ENCODE assay signal across 10 cellular contexts in the genomic region with DNA sequence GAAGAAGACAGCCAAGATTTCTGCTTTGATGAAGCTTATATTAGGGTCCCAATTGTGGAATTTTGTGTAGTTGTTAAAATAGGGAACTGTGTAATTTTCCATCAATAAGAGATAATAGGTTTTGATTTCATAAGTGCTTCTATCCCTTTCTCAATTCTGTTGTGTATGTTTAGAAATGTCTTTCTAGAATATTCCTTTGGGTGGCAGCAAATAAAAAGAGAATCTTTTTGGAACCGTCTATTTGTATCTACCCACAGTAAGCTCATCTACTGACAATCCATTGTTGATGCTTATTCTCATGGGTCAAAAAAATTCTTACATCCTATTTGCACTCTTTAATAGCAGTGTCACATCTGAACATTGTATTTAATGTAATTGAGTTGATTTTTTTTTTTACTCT.
DNase-seq lines count a peak whose midpoint lies in the region; ATAC-seq and TF ChIP-seq lines count a peak whose summit lies in the region.
"Had no signal": no experiment of that assay in that cellular context is flagged by ENCODE, and none has a peak within 500 bp of the region (broad histone marks: within the 10 kb centered on the region; RNA-seq: fewer than 3 reads in every experiment).

No MANE protein-coding gene starts in this region.

- DNase-seq in NOMO-1 treated with dmso at 0.1 percent for 144 hours (lab: John Stamatoyannopoulos, UW; ENCODE audit: unreplicated experiment) (peak; percentile 33), memory B cell (ENCODE audit: low spot score in 2 of 2) (no peak), vagina (ENCODE audit: extremely low spot score in 2 of 2) (no peak), posterior vena cava (ENCODE audit: low spot score) (no peak)
- DNase-seq in activated naive CD8-positive, alpha-beta T cell treated with anti-CD3 and anti-CD28 coated beads, Interleukin-2, amount 50 U/mL, for 24 hours = no peak
- DNase-seq: cortex of kidney, T-helper 2 cell had no signal

- peaks cover 53% of the 10 kb centered on the region for H3K4me1 Mint-ChIP-seq in memory B cell
- peaks cover 34% of the 10 kb centered on the region for H3K4me1 Mint-ChIP-seq in activated naive CD8-positive, alpha-beta T cell treated with anti-CD3 and anti-CD28 coated beads, Interleukin-2, amount 50 U/mL, for 24 hours

- peak; percentile 43 for ATAC-seq in HG02852 (IDR thresholded peaks at IDR 0.05; ENCODE audit: unreplicated experiment)
- ATAC-seq in memory B cell (ENCODE audit: low read depth) = peak; percentile 25
- ATAC-seq in HG03460 (IDR thresholded peaks at IDR 0.05; ENCODE audit: unreplicated experiment) = no peak
- no peak for ATAC-seq in activated naive CD8-positive, alpha-beta T cell treated with anti-CD3 and anti-CD28 coated beads, Interleukin-2, amount 50 U/mL, for 24 hours

- H3K4me3 ChIP-seq in vagina = no peak overlapping the region

- H3K27me3 ChIP-seq in vagina = no peaks in the 10 kb centered on the region

- TF ChIP-seq CTCF in GM12872 (IDR thresholded peaks at IDR 0.05; ENCODE audit: insufficient read depth, low read depth, low read length) (peak; percentile 23; the same call in 2 of the 3 replicates), vagina (IDR thresholded peaks at IDR 0.05) (no peak)

- H3K27ac ChIP-seq in vagina = no peak overlapping the region

- peak overlapping the region; percentile 84 for H3K27ac Mint-ChIP-seq in memory B cell
- no peak overlapping the region for H3K27ac Mint-ChIP-seq in activated naive CD8-positive, alpha-beta T cell treated with anti-CD3 and anti-CD28 coated beads, Interleukin-2, amount 50 U/mL, for 24 hours

- peaks cover 44% of the 10 kb centered on the region for H3K36me3 Mint-ChIP-seq in memory B cell
- peaks cover 2% of the 10 kb centered on the region for H3K36me3 Mint-ChIP-seq in activated naive CD8-positive, alpha-beta T cell treated with anti-CD3 and anti-CD28 coated beads, Interleukin-2, amount 50 U/mL, for 24 hours (ENCODE audit: low read depth)

- no peaks in the 10 kb centered on the region for H3K4me1 ChIP-seq in vagina

- H3K27me3 Mint-ChIP-seq in memory B cell = no peaks in the 10 kb centered on the region
- H3K27me3 Mint-ChIP-seq in activated naive CD8-positive, alpha-beta T cell treated with anti-CD3 and anti-CD28 coated beads, Interleukin-2, amount 50 U/mL, for 24 hours = no peaks in the 10 kb centered on the region

- intact Hi-C loops in vagina (cut with DNase I) (no loop called here), posterior vena cava (cut with DNase I) (loop anchor here in 1 of 2 donors (10.0 kb wide), 2 partner anchors 1061 to 1169 kb away; no protein-coding TSS in a partner anchor)

- TF ChIP-seq POLR2A in vagina (IDR thresholded peaks at IDR 0.05) = no peak

- peak overlapping the region; percentile 50 for H3K4me3 Mint-ChIP-seq in memory B cell
- H3K4me3 Mint-ChIP-seq in activated naive CD8-positive, alpha-beta T cell treated with anti-CD3 and anti-CD28 coated beads, Interleukin-2, amount 50 U/mL, for 24 hours = no peak overlapping the region

- H3K36me3 ChIP-seq in vagina = no peaks in the 10 kb centered on the region

- H3K9me3 ChIP-seq in vagina = no peaks in the 10 kb centered on the region

- peaks cover 5% of the 10 kb centered on the region for H3K9me3 Mint-ChIP-seq in memory B cell
- peaks cover 11% of the 10 kb centered on the region for H3K9me3 Mint-ChIP-seq in activated naive CD8-positive, alpha-beta T cell treated with anti-CD3 and anti-CD28 coated beads, Interleukin-2, amount 50 U/mL, for 24 hours

Comparison
In these comparisons a context has a peak if more than half of its experiments do, and no peak if none do; other contexts are left out.
1. ATAC-seq: peak in HG02852 (single experiment) and memory B cell (single experiment); none in HG03460 (single experiment) and activated naive CD8-positive, alpha-beta T cell treated with anti-CD3 and anti-CD28 coated beads, Interleukin-2, amount 50 U/mL, for 24 hours (single experiment).